ENCODE assay signal across 23 cellular contexts in genomic region chr10:71780722-71781121, GRCh38. TPM values are rescaled to one million over a fixed set of nuclear protein-coding genes. Genes with fewer than 3 reads are reported as not detected.
A peak's percentile ranks its signal among the peaks of the same experiment; 100 is the strongest.
DNase-seq lines count a peak whose midpoint lies in the region; ATAC-seq and TF ChIP-seq lines count a peak whose summit lies in the region.
"Had no signal": no experiment of that assay in that cellular context is flagged by ENCODE, and none has a peak within 500 bp of the region (broad histone marks: within the 10 kb centered on the region; RNA-seq: fewer than 3 reads in every experiment).

No MANE protein-coding gene starts in this region.

- H3K4me3 ChIP-seq in epithelial cell of proximal tubule (ENCODE audit: low read depth, low read length) = no peak overlapping the region
- H3K4me3 ChIP-seq: esophagus squamous epithelium, SJSA1, suprapubic skin had no signal

- TF ChIP-seq CTCF in epithelial cell of proximal tubule (conservative IDR thresholded peaks at IDR 0.05; ENCODE audit: low read depth, low read length) = peak; percentile 10

- DNase-seq in stimulated activated naive CD8-positive, alpha-beta T cell treated with anti-CD3 and anti-CD28 coated beads, Interleukin-15, amount 100 ng/mL, for 72 hours = no peak
- DNase-seq in stimulated activated naive CD8-positive, alpha-beta T cell treated with anti-CD3 and anti-CD28 coated beads, Interleukin-15, Interleukin-2, amounts not matched to agents 100 U/mL and 50 U/mL, for 24 hours = no peak
- DNase-seq in SK-MEL-5 (ENCODE audit: low read depth, low spot score) (peak; percentile 19), epithelial cell of proximal tubule (ENCODE audit: low read depth) (no peak), DMS114 treated with DMSO at 0.1 percent for 48 hours (lab: John Stamatoyannopoulos, UW; ENCODE audit: unreplicated experiment) (no peak)
- DNase-seq in stimulated activated effector memory CD8-positive, alpha-beta T cell treated with anti-CD3 and anti-CD28 coated beads, Interleukin-12 subunit alpha, Interleukin-12 subunit beta, amount 100 ng/mL, for 72 hours (ENCODE audit: low spot score in 2 of 2) = no peak
- no peak for DNase-seq in activated CD8-positive, alpha-beta memory T cell treated with anti-CD3 and anti-CD28 coated beads, Interleukin-2, amount 50 U/mL, for 4 hours
- DNase-seq: activated CD4-positive, alpha-beta T cell treated with anti-CD3 and anti-CD28 coated beads for 4 hours; activated CD8-positive, alpha-beta memory T cell treated with anti-CD3 and anti-CD28 coated beads, Interleukin-2, amount 10 ng/mL, durations not matched to agents 7 days and 5 days; AML-193; anterior cingulate cortex; cortex of kidney; esophagus squamous epithelium; KG1; NCI-H2171; NCI-H524 treated with DMSO at 0.1 percent for 48 hours; stimulated activated CD4-positive, alpha-beta T cell treated with anti-CD3 and anti-CD28 coated beads, Interleukin-1b, Interleukin-23, amount 100 ng/mL, for 48 hours had no signal

- no peaks in the 10 kb centered on the region for H3K36me3 Mint-ChIP-seq in stimulated activated effector memory CD8-positive, alpha-beta T cell treated with anti-CD3 and anti-CD28 coated beads, Interleukin-12 subunit alpha, Interleukin-12 subunit beta, amount 100 ng/mL, for 72 hours
- H3K36me3 Mint-ChIP-seq: activated CD8-positive, alpha-beta memory T cell treated with anti-CD3 and anti-CD28 coated beads, Interleukin-2, amount 10 ng/mL, durations not matched to agents 7 days and 5 days had no signal

- no peak overlapping the region for H3K27ac Mint-ChIP-seq in stimulated activated naive CD8-positive, alpha-beta T cell treated with anti-CD3 and anti-CD28 coated beads, Interleukin-15, amount 100 ng/mL, for 72 hours
- H3K27ac Mint-ChIP-seq in stimulated activated effector memory CD8-positive, alpha-beta T cell treated with anti-CD3 and anti-CD28 coated beads, Interleukin-12 subunit alpha, Interleukin-12 subunit beta, amount 100 ng/mL, for 72 hours = peak overlapping the region; percentile 17
- H3K27ac Mint-ChIP-seq: activated CD8-positive, alpha-beta memory T cell treated with anti-CD3 and anti-CD28 coated beads, Interleukin-2, amount 10 ng/mL, durations not matched to agents 7 days and 5 days; activated T-helper 1 cell treated with anti-CD3 and anti-CD28 coated beads, Interleukin-12 subunit alpha, Interleukin-12 subunit beta, Interleukin-2, Interleukin-4 antibody, amounts not matched to agents 30 ng/mL and 10 ng/mL and 1 ng/mL, durations not matched to agents 14 hours and 24 hours and 36 hours; T-helper 1 cell treated with Interleukin-12 subunit alpha and Interleukin-12 subunit beta and Interleukin-4 antibody, amounts not matched to agents 30 μg/mL and 1 μg/mL, for 36 hours had no signal

- H3K9me3 Mint-ChIP-seq in stimulated activated naive CD8-positive, alpha-beta T cell treated with anti-CD3 and anti-CD28 coated beads, Interleukin-15, amount 100 ng/mL, for 72 hours = peaks cover 4 to 7% of the 10 kb centered on the region in 2 donors
- peaks cover 2% of the 10 kb centered on the region for H3K9me3 Mint-ChIP-seq in stimulated activated effector memory CD8-positive, alpha-beta T cell treated with anti-CD3 and anti-CD28 coated beads, Interleukin-12 subunit alpha, Interleukin-12 subunit beta, amount 100 ng/mL, for 72 hours

- in situ Hi-C loops in SK-MEL-5 (cut with HindIII; ENCODE audit: low pct_unique_long_range_greater_than_20kb, low sequenced_read_pairs) = no loop called here

- no peak overlapping the region for H3K4me3 Mint-ChIP-seq in stimulated activated naive CD8-positive, alpha-beta T cell treated with anti-CD3 and anti-CD28 coated beads, Interleukin-15, amount 100 ng/mL, for 72 hours
- no peak overlapping the region for H3K4me3 Mint-ChIP-seq in stimulated activated effector memory CD8-positive, alpha-beta T cell treated with anti-CD3 and anti-CD28 coated beads, Interleukin-12 subunit alpha, Interleukin-12 subunit beta, amount 100 ng/mL, for 72 hours
- H3K4me3 Mint-ChIP-seq: activated CD8-positive, alpha-beta memory T cell treated with anti-CD3 and anti-CD28 coated beads, Interleukin-2, amount 10 ng/mL, durations not matched to agents 7 days and 5 days; activated T-helper 1 cell treated with anti-CD3 and anti-CD28 coated beads, Interleukin-12 subunit alpha, Interleukin-12 subunit beta, Interleukin-2, Interleukin-4 antibody, amounts not matched to agents 30 ng/mL and 10 ng/mL and 1 ng/mL, durations not matched to agents 14 hours and 24 hours and 36 hours; T-helper 1 cell treated with Interleukin-12 subunit alpha and Interleukin-12 subunit beta and Interleukin-4 antibody, amounts not matched to agents 30 μg/mL and 1 μg/mL, for 36 hours had no signal

- peak; percentile 33 for ATAC-seq in stimulated activated naive CD8-positive, alpha-beta T cell treated with anti-CD3 and anti-CD28 coated beads, Interleukin-15, amount 100 ng/mL, for 72 hours
- no peak for ATAC-seq in stimulated activated naive CD8-positive, alpha-beta T cell treated with anti-CD3 and anti-CD28 coated beads, Interleukin-15, Interleukin-2, amounts not matched to agents 100 U/mL and 50 U/mL, for 24 hours
- ATAC-seq in stimulated activated effector memory CD8-positive, alpha-beta T cell treated with anti-CD3 and anti-CD28 coated beads, Interleukin-12 subunit alpha, Interleukin-12 subunit beta, amount 100 ng/mL, for 72 hours = no peak
- no peak for ATAC-seq in HG03520 (IDR thresholded peaks at IDR 0.05; ENCODE audit: unreplicated experiment)
- ATAC-seq: activated CD8-positive, alpha-beta memory T cell treated with anti-CD3 and anti-CD28 coated beads, Interleukin-2, amount 10 ng/mL, durations not matched to agents 7 days and 5 days; activated naive CD4-positive, alpha-beta T cell treated with anti-CD3 and anti-CD28 coated beads, Interleukin-2, amount 50 U/mL, for 72 hours had no signal

- H3K4me1 Mint-ChIP-seq in stimulated activated naive CD8-positive, alpha-beta T cell treated with anti-CD3 and anti-CD28 coated beads, Interleukin-15, amount 100 ng/mL, for 72 hours = peaks cover 45% of the 10 kb centered on the region
- H3K4me1 Mint-ChIP-seq in stimulated activated effector memory CD8-positive, alpha-beta T cell treated with anti-CD3 and anti-CD28 coated beads, Interleukin-12 subunit alpha, Interleukin-12 subunit beta, amount 100 ng/mL, for 72 hours = peaks cover 25% of the 10 kb centered on the region

- H3K27me3 Mint-ChIP-seq in stimulated activated naive CD8-positive, alpha-beta T cell treated with anti-CD3 and anti-CD28 coated beads, Interleukin-15, amount 100 ng/mL, for 72 hours = no peaks in the 10 kb centered on the region
- H3K27me3 Mint-ChIP-seq: activated CD8-positive, alpha-beta memory T cell treated with anti-CD3 and anti-CD28 coated beads, Interleukin-2, amount 10 ng/mL, durations not matched to agents 7 days and 5 days had no signal

RNA-seq across cellular contexts. Expression of gene VSIR, which starts 7.4 kb away (rescaled TPM):
- 0.40 and 1.2 TPM in 2 replicates for total RNA-seq in SK-MEL-5 (2014; rRNA removed; shearing (Covaris generic))
- polyA plus RNA-seq in SK-MEL-5 (2015; cell fraction: cytosol; rRNA removed) = 0.52 and 1.4 TPM in 2 replicates
- 0.04 and 0.38 TPM in 2 replicates for polyA plus RNA-seq in SK-MEL-5 (2015; cell fraction: nucleus; rRNA removed)
- total RNA-seq in epithelial cell of proximal tubule = 4.4 and 8.6 TPM in 2 replicates
